12 cellular contexts compared by ENCODE assay signal in the genomic region with DNA sequence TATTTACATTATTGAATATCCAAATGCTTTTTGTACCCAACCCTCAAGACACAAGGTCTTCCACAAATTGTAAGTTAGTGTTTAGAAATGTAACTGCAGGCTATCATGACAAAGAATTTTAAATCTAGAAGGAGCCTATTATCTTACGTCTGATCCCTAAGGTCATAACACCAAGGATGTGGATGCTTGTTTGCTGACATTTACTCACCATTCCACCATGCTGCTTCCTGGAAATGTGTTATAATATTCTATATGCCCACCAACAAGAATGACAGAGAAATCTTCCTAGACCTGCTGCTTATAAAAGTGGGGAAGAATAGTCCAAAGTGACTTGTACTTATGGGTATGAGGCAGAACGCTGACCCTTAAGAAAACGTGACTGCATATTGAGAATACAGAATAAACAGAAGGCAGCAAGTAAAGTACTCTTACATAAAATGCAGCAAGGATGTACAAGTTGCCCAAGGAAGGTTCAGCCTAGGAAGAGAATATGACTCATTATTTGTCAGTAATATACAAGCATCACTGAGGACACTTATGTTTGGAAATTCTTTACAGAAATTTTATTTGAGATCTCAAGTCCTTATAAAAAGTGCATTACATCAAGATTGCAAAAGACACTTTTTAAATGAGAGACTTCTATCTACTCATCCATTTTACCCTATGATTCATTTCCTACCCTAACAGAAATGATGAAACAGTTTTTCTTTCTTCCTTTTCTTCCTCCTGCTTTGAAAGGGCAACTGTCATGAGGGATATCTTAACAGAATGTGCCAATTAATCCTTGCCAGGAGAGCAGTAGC. TPM values are rescaled to one million over a fixed set of nuclear protein-coding genes. Genes with fewer than 3 reads are reported as not detected.
A peak's percentile ranks its signal among the peaks of the same experiment; 100 is the strongest.
DNase-seq lines count a peak whose midpoint lies in the region; ATAC-seq and TF ChIP-seq lines count a peak whose summit lies in the region.
"Had no signal": no experiment of that assay in that cellular context is flagged by ENCODE, and none has a peak within 500 bp of the region (broad histone marks: within the 10 kb centered on the region; RNA-seq: fewer than 3 reads in every experiment).

No MANE protein-coding gene starts in this region.

- peak overlapping the region; percentile 63; the same call in 1 of the 2 replicates for H2BK20ac ChIP-seq in IMR-90 (ENCODE audit: low read depth, low read length)

- no peak overlapping the region for H2AK9ac ChIP-seq in IMR-90 (replicated peaks; ENCODE audit: low read depth, low read length, poor library complexity)

- H4K20me1 ChIP-seq in IMR-90 (ENCODE audit: insufficient read depth, low read length): no peaks in the 10 kb centered on the region; the same call in 1 of the 2 replicates

- H3K4me2 ChIP-seq in IMR-90 (ENCODE audit: low read depth, low read length): no peak overlapping the region

- H2BK15ac ChIP-seq in IMR-90 (ENCODE audit: low read depth, low read length): no peak overlapping the region

- H3K4ac ChIP-seq in IMR-90 (ENCODE audit: low read depth, low read length): 0 out of 2 replicates have a peak overlapping the region, but pooled peaks have one; percentile 2

- intact Hi-C loops in IMR-90 (cut with micrococcal nuclease): loop anchor here (2.0 kb wide), 1 partner anchor 77 kb away; no protein-coding TSS in a partner anchor

- no peaks in the 10 kb centered on the region for H3K36me3 ChIP-seq in IMR-90 (ENCODE audit: control insufficient read depth, insufficient read depth, low read length)

- no peak overlapping the region; the same call in 1 of the 2 replicates for H2BK120ac ChIP-seq in IMR-90 (ENCODE audit: low read depth, low read length)

- no peak overlapping the region for H3K4me3 ChIP-seq in IMR-90 (ENCODE audit: insufficient read depth, low read depth, low read length)

- no peaks in the 10 kb centered on the region for H3K27me3 ChIP-seq in IMR-90 (ENCODE audit: control insufficient read depth, insufficient read depth, low read length)

- H3K9ac ChIP-seq in IMR-90 (ENCODE audit: low read depth, low read length): no peak overlapping the region

- no peaks in the 10 kb centered on the region for H3K79me1 ChIP-seq in IMR-90 (ENCODE audit: low read depth in 1 of 2, low read length in 2 of 2)

- 0 out of 2 replicates have a peak overlapping the region, but pooled peaks have one; percentile 28 for H3K14ac ChIP-seq in IMR-90 (replicated peaks; ENCODE audit: low read depth, low read length)

- H3K9me3 ChIP-seq in IMR-90 (ENCODE audit: control insufficient read depth, insufficient read depth, low read length): no peaks in the 10 kb centered on the region

- H4K91ac ChIP-seq in IMR-90 (ENCODE audit: insufficient read depth, low read depth, low read length): no peak overlapping the region

- H3K9me1 ChIP-seq in IMR-90 (ENCODE audit: insufficient read depth, low read length): peaks cover 7% of the 10 kb centered on the region; the same call in 1 of the 2 replicates

- H4K8ac ChIP-seq in IMR-90 (ENCODE audit: low read depth in 2 of 2, low read length in 2 of 2): no peak overlapping the region

- dilution Hi-C loops in IMR-90 (cut with HindIII; ENCODE audit: low sequenced_read_pairs, unreplicated experiment): no loop called here

- no peak for TF ChIP-seq POLR2A in IMR-90 (IDR thresholded peaks at IDR 0.05; ENCODE audit: low read depth, low read length)

- peak overlapping the region; percentile 17; the same call in 1 of the 2 replicates for H3K23ac ChIP-seq in IMR-90 (ENCODE audit: low read depth, low read length)

- peak overlapping the region; percentile 28 for H2BK5ac ChIP-seq in IMR-90 (ENCODE audit: low read depth, low read length, poor library complexity, severe bottlenecking)

- no peak overlapping the region for H4K5ac ChIP-seq in IMR-90 (ENCODE audit: low read depth, low read length)

- no peak overlapping the region for H2AK5ac ChIP-seq in IMR-90 (ENCODE audit: low read depth, low read length)

- no TSS peak for BruUV-seq in IMR-90 (replicated peaks; lab: Mats Ljungman, UMichigan)

- H3K4me1 ChIP-seq in IMR-90 (ENCODE audit: control insufficient read depth, insufficient read depth, low read length): no peaks in the 10 kb centered on the region

- no peak overlapping the region for H3K18ac ChIP-seq in IMR-90 (ENCODE audit: low read depth, low read length)

- POLR2A ChIA-PET in IMR-90 (lab: Charles Lee; ENCODE audit: unreplicated experiment): no interaction called here

- DNase-seq in AG08395 (ENCODE audit: low spot score) (peak; percentile 63), IMR-90 (peak; percentile 87), amniotic stem cell (lab: John Stamatoyannopoulos, UW) (peak; percentile 6), inferior parietal cortex (ENCODE audit: extremely low spot score) (peak; percentile 42), NCI-H69 (lab: John Stamatoyannopoulos, UW) (no peak)
- DNase-seq: effector memory CD4-positive, alpha-beta T cell; mesendoderm; substantia nigra had no signal

- no CpG with 5 or more reads among the region's 3 CpGs for WGBS in IMR-90 (ENCODE audit: extremely low coverage in 2 of 2, insufficient read length in 1 of 2), 2 experiments

- CTCF ChIA-PET in IMR-90 (lab: Yijun Ruan, JAX): no interaction called here

- in situ Hi-C loops in IMR-90 (cut with MboI; ENCODE audit: low sequenced_read_pairs): loop anchor here (10.0 kb wide), 1 partner anchor 431 kb away; no protein-coding TSS in a partner anchor

- no peak for TF ChIP-seq CTCF in IMR-90 (conservative IDR thresholded peaks at IDR 0.05; ENCODE audit: low read depth, low read length)

- ATAC-seq in IMR-90 (ENCODE audit: low read depth): peak; percentile 91
- no peak for ATAC-seq in HG02981 (IDR thresholded peaks at IDR 0.05; ENCODE audit: unreplicated experiment)
- ATAC-seq in GM19328 (IDR thresholded peaks at IDR 0.05; ENCODE audit: unreplicated experiment): no peak
- ATAC-seq in GM19035 (IDR thresholded peaks at IDR 0.05; ENCODE audit: unreplicated experiment): no peak
- ATAC-seq: activated T-helper 17 cell treated with anti-CD3 and anti-CD28 coated beads, Interleukin-2, amount 50 U/mL, for 72 hours had no signal

- H3K56ac ChIP-seq in IMR-90 (ENCODE audit: extremely low read depth, insufficient read depth, low read length): no peak overlapping the region

- no peak for TF ChIP-seq RAD21 in IMR-90 (IDR thresholded peaks at IDR 0.05; ENCODE audit: low read length)

- no peak overlapping the region for H3K27ac ChIP-seq in IMR-90 (ENCODE audit: insufficient read depth, low read length)

- H2AFZ ChIP-seq in IMR-90 (replicated peaks; ENCODE audit: low read length, poor library complexity): no peak overlapping the region

TF ChIP-seq in IMR-90, 13 proteins besides CTCF, POLR2A, EP300 and RAD21:
- TF ChIP-seq CEBPB (IDR thresholded peaks at IDR 0.05; ENCODE audit: low read depth, low read length) (peak; percentile 81), CHD1 (IDR thresholded peaks at IDR 0.05; ENCODE audit: low read depth, low read length) (no peak), RCOR1 (IDR thresholded peaks at IDR 0.05; ENCODE audit: insufficient replicate concordance, low read length) (no peak), MAFK (IDR thresholded peaks at IDR 0.05; ENCODE audit: low read depth, low read length) (0 out of 2 replicates have a peak, but pooled peaks have one; percentile 6), NFE2L2 (IDR thresholded peaks at IDR 0.05; ENCODE audit: low read depth, low read length) (no peak), FOS (IDR thresholded peaks at IDR 0.05; ENCODE audit: low read depth, low read length) (peak; percentile 56; the same call in 1 of the 2 replicates), MXI1 (IDR thresholded peaks at IDR 0.05; ENCODE audit: borderline replicate concordance, low read depth, low read length) (no peak), SMC3 (IDR thresholded peaks at IDR 0.05; ENCODE audit: low read depth, low read length) (no peak), RFX5 (IDR thresholded peaks at IDR 0.05; ENCODE audit: low read depth, low read length) (no peak), MAZ (IDR thresholded peaks at IDR 0.05; ENCODE audit: borderline replicate concordance, low read depth, low read length) (no peak), BHLHE40 (IDR thresholded peaks at IDR 0.05; ENCODE audit: low read depth, low read length) (peak; percentile 72)
- TF ChIP-seq, protein P1, sequence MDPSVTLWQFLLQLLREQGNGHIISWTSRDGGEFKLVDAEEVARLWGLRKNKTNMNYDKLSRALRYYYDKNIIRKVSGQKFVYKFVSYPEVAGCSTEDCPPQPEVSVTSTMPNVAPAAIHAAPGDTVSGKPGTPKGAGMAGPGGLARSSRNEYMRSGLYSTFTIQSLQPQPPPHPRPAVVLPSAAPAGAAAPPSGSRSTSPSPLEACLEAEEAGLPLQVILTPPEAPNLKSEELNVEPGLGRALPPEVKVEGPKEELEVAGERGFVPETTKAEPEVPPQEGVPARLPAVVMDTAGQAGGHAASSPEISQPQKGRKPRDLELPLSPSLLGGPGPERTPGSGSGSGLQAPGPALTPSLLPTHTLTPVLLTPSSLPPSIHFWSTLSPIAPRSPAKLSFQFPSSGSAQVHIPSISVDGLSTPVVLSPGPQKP (IDR thresholded peaks at IDR 0.05; ENCODE audit: borderline replicate concordance, low read depth, low read length): no peak
- TF ChIP-seq, protein P2, sequence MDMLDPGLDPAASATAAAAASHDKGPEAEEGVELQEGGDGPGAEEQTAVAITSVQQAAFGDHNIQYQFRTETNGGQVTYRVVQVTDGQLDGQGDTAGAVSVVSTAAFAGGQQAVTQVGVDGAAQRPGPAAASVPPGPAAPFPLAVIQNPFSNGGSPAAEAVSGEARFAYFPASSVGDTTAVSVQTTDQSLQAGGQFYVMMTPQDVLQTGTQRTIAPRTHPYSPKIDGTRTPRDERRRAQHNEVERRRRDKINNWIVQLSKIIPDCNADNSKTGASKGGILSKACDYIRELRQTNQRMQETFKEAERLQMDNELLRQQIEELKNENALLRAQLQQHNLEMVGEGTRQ (IDR thresholded peaks at IDR 0.05; ENCODE audit: low read depth, low read length): no peak

RNA-seq across cellular contexts. Expression of a gene that starts 59.6 kb away (rescaled TPM):
- under 0.01 TPM in 2 replicates for total RNA-seq in IMR-90 (2012; rRNA removed)
- polyA plus RNA-seq in IMR-90 (2012; rRNA removed): 0.02 and 0.03 TPM in 2 replicates
- polyA plus RNA-seq in IMR-90 (2012; cell fraction: cytosol; rRNA removed): 0.04 and 0.05 TPM in 2 replicates
- polyA plus RNA-seq in IMR-90 (2012; cell fraction: nucleus; rRNA removed; ENCODE audit: low replicate concordance): 0.25 and 0.32 TPM in 2 replicates
